In genomic region chr17:50465635-50466034, GRCh38 we compare ENCODE assay signal across 16 cellular contexts. TPM values are rescaled to one million over a fixed set of nuclear protein-coding genes. Genes with fewer than 3 reads are reported as not detected.
DNase-seq lines count a peak whose midpoint lies in the region; ATAC-seq and TF ChIP-seq lines count a peak whose summit lies in the region.
"Had no signal": no experiment of that assay in that cellular context is flagged by ENCODE, and none has a peak within 500 bp of the region (broad histone marks: within the 10 kb centered on the region; RNA-seq: fewer than 3 reads in every experiment).

No MANE protein-coding gene starts in this region.

- CTCF ChIA-PET in Calu3 (lab: Charles Lee) = no interaction called here
- CTCF ChIA-PET in activated CD4-positive, alpha-beta memory T cell treated with anti-CD3 and anti-CD28 coated beads, Interleukin-2, amount 10 ng/mL, durations not matched to agents 7 days and 5 days (lab: Charles Lee) = no interaction called here

- H3K4me1 ChIP-seq in mucosa of rectum (ENCODE audit: control insufficient read depth in 2 of 2, insufficient read depth in 2 of 2, low read length in 2 of 2) = peaks cover 26 to 41% of the 10 kb centered on the region in 2 donors

- no peaks in the 10 kb centered on the region for H3K9me3 Mint-ChIP-seq in Calu3 (ENCODE audit: low read depth, unreplicated experiment)
- no peaks in the 10 kb centered on the region for H3K9me3 Mint-ChIP-seq in stimulated activated memory B cell treated with anti-CD40 and anti-IgM and Interleukin-4, amounts not matched to agents 10 μg/mL and 1 μg/mL and 100 μg/mL, for 72 hours
- H3K9me3 Mint-ChIP-seq in activated CD4-positive, alpha-beta memory T cell treated with anti-CD3 and anti-CD28 coated beads, Interleukin-2, amount 10 ng/mL, durations not matched to agents 7 days and 5 days = no peaks in the 10 kb centered on the region
- H3K9me3 Mint-ChIP-seq: CD4-positive, alpha-beta T cell had no signal

- no peaks in the 10 kb centered on the region for H3K27me3 Mint-ChIP-seq in Calu3 (ENCODE audit: unreplicated experiment)
- H3K27me3 Mint-ChIP-seq in stimulated activated memory B cell treated with anti-CD40 and anti-IgM and Interleukin-4, amounts not matched to agents 10 μg/mL and 1 μg/mL and 100 μg/mL, for 72 hours = peaks cover 15% of the 10 kb centered on the region
- peaks cover 18% of the 10 kb centered on the region for H3K27me3 Mint-ChIP-seq in activated CD4-positive, alpha-beta memory T cell treated with anti-CD3 and anti-CD28 coated beads, Interleukin-2, amount 10 ng/mL, durations not matched to agents 7 days and 5 days

- H3K4me3 ChIP-seq in H7 (ENCODE audit: insufficient read depth, low read depth, low read length) (no peak overlapping the region), mucosa of rectum (ENCODE audit: low read length in 2 of 2) (no peak overlapping the region)
- H3K4me3 ChIP-seq: K562 had no signal

- POLR2A ChIA-PET in activated CD4-positive, alpha-beta memory T cell treated with anti-CD3 and anti-CD28 coated beads, Interleukin-2, amount 10 ng/mL, durations not matched to agents 7 days and 5 days (lab: Charles Lee) = no interaction called here

- no peak for TF ChIP-seq CTCF in Calu3 (IDR thresholded peaks at IDR 0.05; ENCODE audit: unreplicated experiment)

- H3K27me3 ChIP-seq in H7 (ENCODE audit: control insufficient read depth, insufficient read depth, low read length) (peaks cover 15% of the 10 kb centered on the region; the same call in 1 of the 2 replicates), mucosa of rectum (ENCODE audit: control insufficient read depth in 2 of 2, insufficient read depth in 2 of 2, low read length in 2 of 2) (peaks cover 0 to 3% of the 10 kb centered on the region in 2 donors)

- H3K4me3 Mint-ChIP-seq in Calu3 (ENCODE audit: low read depth, unreplicated experiment) = no peak overlapping the region
- no peak overlapping the region for H3K4me3 Mint-ChIP-seq in stimulated activated memory B cell treated with anti-CD40 and anti-IgM and Interleukin-4, amounts not matched to agents 10 μg/mL and 1 μg/mL and 100 μg/mL, for 72 hours
- H3K4me3 Mint-ChIP-seq in activated CD4-positive, alpha-beta memory T cell treated with anti-CD3 and anti-CD28 coated beads, Interleukin-2, amount 10 ng/mL, durations not matched to agents 7 days and 5 days = no peak overlapping the region
- H3K4me3 Mint-ChIP-seq: CD4-positive, alpha-beta T cell had no signal

- peak overlapping the region; percentile 94 to 97 for H3K27ac ChIP-seq in mucosa of rectum (ENCODE audit: low read depth in 2 of 2, low read length in 2 of 2)
- H3K27ac ChIP-seq: HL-60 had no signal

- peak overlapping the region; percentile 25 for H3K27ac Mint-ChIP-seq in Calu3 (ENCODE audit: unreplicated experiment)
- H3K27ac Mint-ChIP-seq in stimulated activated memory B cell treated with anti-CD40 and anti-IgM and Interleukin-4, amounts not matched to agents 10 μg/mL and 1 μg/mL and 100 μg/mL, for 72 hours = peak overlapping the region; percentile 83
- H3K27ac Mint-ChIP-seq in activated CD4-positive, alpha-beta memory T cell treated with anti-CD3 and anti-CD28 coated beads, Interleukin-2, amount 10 ng/mL, durations not matched to agents 7 days and 5 days = no peak overlapping the region
- H3K27ac Mint-ChIP-seq: CD4-positive, alpha-beta T cell had no signal

- BruUV-seq in Calu3 (replicated peaks; lab: Mats Ljungman, UMichigan) = no TSS peak

- ATAC-seq in stimulated activated memory B cell treated with anti-CD40 and anti-IgM and Interleukin-4, amounts not matched to agents 10 μg/mL and 1 μg/mL and 100 μg/mL, for 72 hours = no peak
- ATAC-seq: K562 had no signal

- H3K36me3 ChIP-seq in H7 (replicated peaks; ENCODE audit: control insufficient read depth, insufficient read depth, low read length) (no peaks in the 10 kb centered on the region), mucosa of rectum (ENCODE audit: control insufficient read depth in 2 of 2, insufficient read depth in 2 of 2, low read length in 2 of 2) (peaks cover 18 to 24% of the 10 kb centered on the region in 2 donors)

- no peak overlapping the region for H3K9ac ChIP-seq in mucosa of rectum (ENCODE audit: low read depth in 1 of 2, low read length in 2 of 2)

- intact Hi-C loops in Calu3 (cut with micrococcal nuclease; ENCODE audit: unreplicated experiment) = no loop called here

- H3K36me3 Mint-ChIP-seq in Calu3 (ENCODE audit: insufficient read depth, unreplicated experiment) = peaks cover 48% of the 10 kb centered on the region
- H3K36me3 Mint-ChIP-seq in stimulated activated memory B cell treated with anti-CD40 and anti-IgM and Interleukin-4, amounts not matched to agents 10 μg/mL and 1 μg/mL and 100 μg/mL, for 72 hours = peaks cover 18% of the 10 kb centered on the region
- no peaks in the 10 kb centered on the region for H3K36me3 Mint-ChIP-seq in activated CD4-positive, alpha-beta memory T cell treated with anti-CD3 and anti-CD28 coated beads, Interleukin-2, amount 10 ng/mL, durations not matched to agents 7 days and 5 days (ENCODE audit: low read depth)

- H3K4me1 Mint-ChIP-seq in Calu3 (ENCODE audit: low read depth, unreplicated experiment) = peaks cover 9% of the 10 kb centered on the region
- peaks cover 47% of the 10 kb centered on the region for H3K4me1 Mint-ChIP-seq in stimulated activated memory B cell treated with anti-CD40 and anti-IgM and Interleukin-4, amounts not matched to agents 10 μg/mL and 1 μg/mL and 100 μg/mL, for 72 hours
- H3K4me1 Mint-ChIP-seq in activated CD4-positive, alpha-beta memory T cell treated with anti-CD3 and anti-CD28 coated beads, Interleukin-2, amount 10 ng/mL, durations not matched to agents 7 days and 5 days = peaks cover 29% of the 10 kb centered on the region

- no peaks in the 10 kb centered on the region for H3K9me3 ChIP-seq in mucosa of rectum (ENCODE audit: control insufficient read depth in 2 of 2, low read length in 2 of 2)

- DNase-seq in Calu3 (no peak), H7 (peak; percentile 22), germinal center (ENCODE audit: low spot score) (no peak), cerebellar cortex (ENCODE audit: low spot score) (no peak)
- no peak for DNase-seq in activated CD4-positive, alpha-beta memory T cell treated with anti-CD3 and anti-CD28 coated beads, Interleukin-2, amount 10 ng/mL, durations not matched to agents 7 days and 5 days
- DNase-seq: AML-193; CD4-positive, alpha-beta T cell; DMS79 treated with DMSO at 0.1 percent for 48 hours; EL; HCEC 1CT had no signal

RNA-seq across cellular contexts. Expression of gene CHAD, which starts 3.0 kb away (rescaled TPM):
- total RNA-seq in Calu3 (2022) = not detected in 2 replicates
- not detected in 2 replicates for total RNA-seq in H7 (2014; rRNA removed; shearing (Covaris generic))
- not detected for total RNA-seq in activated CD4-positive, alpha-beta memory T cell treated with anti-CD3 and anti-CD28 coated beads, Interleukin-2, amount 10 ng/mL, durations not matched to agents 7 days and 5 days
- total RNA-seq: A673; CD4-positive, alpha-beta T cell; H1; K562 had no signal

RNA-seq across cellular contexts. Expression of gene RSAD1, which starts 13.0 kb away (rescaled TPM):
- 42.6 and 51.1 TPM in 2 replicates for total RNA-seq in Calu3 (2022)
- 28.4 and 38.1 TPM in 2 replicates for total RNA-seq in H7 (2014; rRNA removed; shearing (Covaris generic))
- total RNA-seq in activated CD4-positive, alpha-beta memory T cell treated with anti-CD3 and anti-CD28 coated beads, Interleukin-2, amount 10 ng/mL, durations not matched to agents 7 days and 5 days = 10 to 100 TPM; 24.5 to 28.4 TPM

RNA-seq across cellular contexts. Expression of gene ACSF2, which starts 39.6 kb away (rescaled TPM):
- total RNA-seq in Calu3 (2022) = 148 and 156 TPM in 2 replicates
- total RNA-seq in H7 (2014; rRNA removed; shearing (Covaris generic)) = 14.8 and 16.2 TPM in 2 replicates
- total RNA-seq in activated CD4-positive, alpha-beta memory T cell treated with anti-CD3 and anti-CD28 coated beads, Interleukin-2, amount 10 ng/mL, durations not matched to agents 7 days and 5 days = 10 to 100 TPM; 28.7 to 30.7 TPM

RNA-seq across cellular contexts. Expression of gene MYCBPAP, which starts 42.6 kb away (rescaled TPM):
- total RNA-seq in Calu3 (2022) = 0.52 and 1.0 TPM in 2 replicates
- total RNA-seq in H7 (2014; rRNA removed; shearing (Covaris generic)) = 0.62 and 3.2 TPM in 2 replicates
- 10 to 100 TPM; 13.4 to 15.2 TPM for total RNA-seq in activated CD4-positive, alpha-beta memory T cell treated with anti-CD3 and anti-CD28 coated beads, Interleukin-2, amount 10 ng/mL, durations not matched to agents 7 days and 5 days
- total RNA-seq: K562 had no signal
